ENCODE assay signal across 12 cellular contexts in the genomic region with DNA sequence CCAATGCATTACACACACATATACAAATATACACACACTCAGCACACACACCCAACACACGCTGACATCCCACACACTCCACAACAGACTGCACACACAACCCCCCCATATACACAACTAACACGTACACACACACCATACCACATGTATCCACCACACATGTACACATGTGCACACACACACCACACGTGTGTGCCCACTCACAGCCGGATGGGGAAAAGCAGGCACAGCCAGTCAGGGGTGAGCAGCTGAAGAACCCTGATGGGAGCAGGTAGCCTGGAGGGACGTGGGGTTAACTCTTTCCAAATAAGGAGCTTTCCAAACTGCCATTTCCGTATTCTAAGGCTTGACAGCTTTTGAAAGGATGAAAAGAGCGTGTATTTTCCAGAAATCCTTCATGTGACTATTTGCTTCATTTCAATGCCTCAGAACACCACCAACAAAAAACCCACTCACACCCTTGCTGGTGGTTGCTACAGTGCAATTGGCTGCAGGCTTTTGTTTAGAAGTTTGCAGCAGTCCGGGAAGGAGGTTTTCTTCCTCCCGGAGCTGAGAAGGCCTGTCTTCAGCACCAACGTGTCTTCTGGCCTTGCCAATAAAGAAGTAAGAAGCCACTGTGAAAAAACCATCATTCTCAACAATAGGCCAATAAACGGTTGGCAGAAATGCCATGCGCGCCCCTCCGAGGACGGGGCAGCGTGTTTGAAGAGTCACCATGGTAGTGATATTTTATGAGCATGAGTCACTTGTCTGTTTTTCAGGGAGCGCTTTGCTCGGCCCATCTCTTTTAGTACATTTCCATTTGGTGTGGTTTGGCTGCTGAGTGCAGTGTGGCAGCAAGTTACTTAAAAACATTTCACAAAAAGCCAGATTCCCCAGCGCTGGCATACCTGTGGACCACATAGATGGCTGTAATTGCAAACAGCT.
DNase-seq lines count a peak whose midpoint lies in the region; ATAC-seq, FAIRE-seq and TF ChIP-seq lines count a peak whose summit lies in the region.
"Had no signal": no experiment of that assay in that cellular context is flagged by ENCODE, and none has a peak within 500 bp of the region (broad histone marks: within the 10 kb centered on the region; RNA-seq: fewer than 3 reads in every experiment).

No MANE protein-coding gene starts in this region.

- H3K36me3 ChIP-seq in Loucy (ENCODE audit: insufficient read depth, low read length) (no peaks in the 10 kb centered on the region), K562 (ENCODE audit: control insufficient read depth, insufficient read depth, low read length) (no peaks in the 10 kb centered on the region), mucosa of descending colon (ENCODE audit: low read depth) (no peaks in the 10 kb centered on the region)
- H3K36me3 ChIP-seq: BE2C had no signal

- TF ChIP-seq POLR2A in K562 (conservative IDR thresholded peaks at IDR 0.05): no peak

- intact Hi-C loops in K562 (cut with micrococcal nuclease): no loop called here
- intact Hi-C loops in mucosa of descending colon (cut with DNase I, micrococcal nuclease): no loop called here

- ATAC-seq in K562 (no peak), mucosa of descending colon (peak; percentile 96), HG03045 (IDR thresholded peaks at IDR 0.05; ENCODE audit: unreplicated experiment) (no peak), HG02763 (IDR thresholded peaks at IDR 0.05; ENCODE audit: unreplicated experiment) (no peak)
- ATAC-seq: activated CD8-positive, alpha-beta memory T cell treated with anti-CD3 and anti-CD28 coated beads, Interleukin-2, amount 10 ng/mL, durations not matched to agents 7 days and 5 days had no signal

- TF ChIP-seq RAD21 in K562 (CRISPR knock-in tag; conservative IDR thresholded peaks at IDR 0.05 in 1 of 2, IDR thresholded peaks at IDR 0.05 in 1 of 2): no peak

- no peaks in the 10 kb centered on the region for H3F3A ChIP-seq in Loucy (ENCODE audit: low read depth)

- POLR2A ChIA-PET in K562 (lab: Yijun Ruan, JAX): no interaction called here

- H3K9me2 ChIP-seq in Loucy (replicated peaks; ENCODE audit: low read depth, low read length): no peaks in the 10 kb centered on the region

- H3K27me3 ChIP-seq in Loucy (ENCODE audit: insufficient read depth, low read length, poor library complexity, severe bottlenecking) (no peaks in the 10 kb centered on the region), K562 (ENCODE audit: control insufficient read depth in 2 of 2, insufficient read depth in 2 of 2, low read length in 2 of 2) (peaks cover 3 to 23% of the 10 kb centered on the region in 2 experiments)

- peaks cover 29% of the 10 kb centered on the region for H3K4me1 ChIP-seq in Loucy (ENCODE audit: insufficient read depth, low read length, poor library complexity, severe bottlenecking)
- H3K4me1 ChIP-seq in K562 (replicated peaks in 1 of 2; ENCODE audit: control insufficient read depth in 2 of 2, insufficient read depth in 2 of 2, low read length in 2 of 2): no peaks in the 10 kb centered on the region
- H3K4me1 ChIP-seq in mucosa of descending colon (ENCODE audit: low read depth): no peaks in the 10 kb centered on the region
- H3K4me1 ChIP-seq: BE2C had no signal

- H4K20me1 ChIP-seq in Loucy (ENCODE audit: insufficient read depth, low read length, poor library complexity, severe bottlenecking) (no peaks in the 10 kb centered on the region), K562 (replicated peaks; ENCODE audit: control insufficient read depth, insufficient read depth, low read length) (no peaks in the 10 kb centered on the region)

- H3K9ac ChIP-seq in Loucy (ENCODE audit: low read depth, low read length, poor library complexity, severe bottlenecking) (peak overlapping the region; percentile 56), K562 (ENCODE audit: insufficient read depth in 1 of 2, low read depth in 2 of 2, low read length in 2 of 2) (no peak overlapping the region)

- H2AFZ ChIP-seq in Loucy (ENCODE audit: low read length): peak overlapping the region; percentile 37
- H2AFZ ChIP-seq in K562 (ENCODE audit: low read depth, low read length): no peak overlapping the region

- H3K4me3 ChIP-seq in Loucy (ENCODE audit: low read length, poor library complexity, severe bottlenecking): peak overlapping the region; percentile 52
- no peak overlapping the region for H3K4me3 ChIP-seq in K562
- H3K4me3 ChIP-seq in mucosa of descending colon: no peak overlapping the region

- H3K79me2 ChIP-seq in Loucy (ENCODE audit: insufficient read depth, low read length) (no peaks in the 10 kb centered on the region), K562 (ENCODE audit: control insufficient read depth, insufficient read depth, low read length) (no peaks in the 10 kb centered on the region)

- H3K9me1 ChIP-seq in K562 (ENCODE audit: control insufficient read depth, insufficient read depth, low read length): no peaks in the 10 kb centered on the region

- DNase-seq in AG08396 (ENCODE audit: low spot score) (peak; percentile 33), K562 (ENCODE audit: extremely low read depth in 1 of 4, low spot score in 3 of 4) (no peak), mucosa of descending colon (peak in 2 of 3 donors; percentile 33 to 64), SIG-M5 (lab: John Stamatoyannopoulos, UW) (no peak), NCI-H2227 (lab: John Stamatoyannopoulos, UW; ENCODE audit: unreplicated experiment) (no peak)
- DNase-seq: activated CD8-positive, alpha-beta memory T cell treated with anti-CD3 and anti-CD28 coated beads, Interleukin-2, amount 10 ng/mL, durations not matched to agents 7 days and 5 days; BE2C; GOT3; NCI-H774 had no signal

- TF ChIP-seq EP300 in K562 (IDR thresholded peaks at IDR 0.05; ENCODE audit: low read length): no peak

- H3K9me3 ChIP-seq in Loucy (ENCODE audit: insufficient read depth, low read depth, low read length): no peaks in the 10 kb centered on the region
- no peaks in the 10 kb centered on the region for H3K9me3 ChIP-seq in K562 (replicated peaks; ENCODE audit: control insufficient read depth, insufficient read depth, low read depth, low read length)
- H3K9me3 ChIP-seq in mucosa of descending colon: no peaks in the 10 kb centered on the region
- H3K9me3 ChIP-seq: BE2C had no signal

- no peak overlapping the region for H3K27ac ChIP-seq in K562 (ENCODE audit: extremely low read depth, low read depth, low read length)

- CTCF ChIA-PET in K562 (lab: Yijun Ruan, JAX; ENCODE audit: low intra/inter-chr PET ratio): no interaction called here

- WGBS in K562 (ENCODE audit: insufficient coverage, low coverage, missing lambda C conversion rate): under 1% methylated on average over 19 of the region's 19 CpGs

- H3K4me2 ChIP-seq in Loucy (ENCODE audit: low read depth, low read length, poor library complexity, severe bottlenecking) (peak overlapping the region; percentile 47), K562 (ENCODE audit: insufficient read depth, low read length) (no peak overlapping the region)

- TF ChIP-seq CTCF in Loucy (conservative IDR thresholded peaks at IDR 0.05; ENCODE audit: low read length) (no peak), K562 (IDR thresholded peaks at IDR 0.05 in 2 of 3, conservative IDR thresholded peaks at IDR 0.05 in 1 of 3; ENCODE audit: insufficient read depth in 2 of 3, low read depth in 1 of 3, low read length in 3 of 3) (no peak), mucosa of descending colon (IDR thresholded peaks at IDR 0.05) (no peak)

- in situ Hi-C loops in K562 (cut with MboI): no loop called here

- no TSS peak for BruUV-seq in K562 (replicated peaks; lab: Mats Ljungman, UMichigan)

- FAIRE-seq in K562 (lab: Jason Lieb, UNC): no peak

TF ChIP-seq in K562, 482 proteins besides CTCF, POLR2A, EP300 and RAD21:
- TF ChIP-seq, protein P1, sequence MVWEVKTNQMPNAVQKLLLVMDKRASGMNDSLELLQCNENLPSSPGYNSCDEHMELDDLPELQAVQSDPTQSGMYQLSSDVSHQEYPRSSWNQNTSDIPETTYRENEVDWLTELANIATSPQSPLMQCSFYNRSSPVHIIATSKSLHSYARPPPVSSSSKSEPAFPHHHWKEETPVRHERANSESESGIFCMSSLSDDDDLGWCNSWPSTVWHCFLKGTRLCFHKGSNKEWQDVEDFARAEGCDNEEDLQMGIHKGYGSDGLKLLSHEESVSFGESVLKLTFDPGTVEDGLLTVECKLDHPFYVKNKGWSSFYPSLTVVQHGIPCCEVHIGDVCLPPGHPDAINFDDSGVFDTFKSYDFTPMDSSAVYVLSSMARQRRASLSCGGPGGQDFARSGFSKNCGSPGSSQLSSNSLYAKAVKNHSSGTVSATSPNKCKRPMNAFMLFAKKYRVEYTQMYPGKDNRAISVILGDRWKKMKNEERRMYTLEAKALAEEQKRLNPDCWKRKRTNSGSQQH (CRISPR knock-in tag; IDR thresholded peaks at IDR 0.05): 0 out of 2 replicates have a peak, but pooled peaks have one; percentile 17
- no peak for TF ChIP-seq ZNF551 (CRISPR knock-in tag; IDR thresholded peaks at IDR 0.05)

Comparison
In these comparisons a context has a peak if more than half of its experiments do, and no peak if none do; other contexts are left out.
1. DNase-seq: peak in AG08396 (single experiment) and mucosa of descending colon (2 of 3); none in K562 (0 of 4), SIG-M5 (single experiment) and NCI-H2227 (single experiment).